In genomic region chr19:17947815-17948473, GRCh38 we compare ENCODE assay signal across 8 cellular contexts. TPM values are rescaled to one million over a fixed set of nuclear protein-coding genes. Genes with fewer than 3 reads are reported as not detected.
A peak's percentile ranks its signal among the peaks of the same experiment; 100 is the strongest.
DNase-seq lines count a peak whose midpoint lies in the region; ATAC-seq and TF ChIP-seq lines count a peak whose summit lies in the region.

No MANE protein-coding gene starts in this region.

- H3K9me3 Mint-ChIP-seq in activated naive CD4-positive, alpha-beta T cell treated with anti-CD3 and anti-CD28 coated beads, Interleukin-2, amount 10 ng/mL, durations not matched to agents 7 days and 5 days, result no peaks in the 10 kb centered on the region

- H3K4me1 Mint-ChIP-seq in activated naive CD4-positive, alpha-beta T cell treated with anti-CD3 and anti-CD28 coated beads, Interleukin-2, amount 10 ng/mL, durations not matched to agents 7 days and 5 days, result peaks cover 51% of the 10 kb centered on the region

- peak overlapping the region; percentile 68; the same call in 1 of the 2 replicates for H3K9ac ChIP-seq in SK-N-SH

- H3K27ac ChIP-seq in SK-N-SH (ENCODE audit: low read depth in 2 of 2, low read length in 1 of 2) (no peak overlapping the region; a peak in 1 of 4 replicates), ovary (peak overlapping the region in 1 of 2 donors; percentile 21), thoracic aorta (no peak overlapping the region)

- peaks cover 6% of the 10 kb centered on the region for H4K20me1 ChIP-seq in SK-N-SH (ENCODE audit: insufficient read depth)

- H3F3A ChIP-seq in SK-N-SH (replicated peaks; ENCODE audit: insufficient read depth), result peaks cover 18% of the 10 kb centered on the region

- peak; percentile 100 for DNase-seq in GM03348 (ENCODE audit: low spot score)
- DNase-seq in NCI-H1105 (lab: John Stamatoyannopoulos, UW), result peak; percentile 97
- peak; percentile 99 for DNase-seq in SK-N-SH
- peak; percentile 94 for DNase-seq in activated naive CD4-positive, alpha-beta T cell treated with anti-CD3 and anti-CD28 coated beads, Interleukin-2, amount 10 ng/mL, durations not matched to agents 7 days and 5 days
- peak; percentile 97 for DNase-seq in glomerular visceral epithelial cell (ENCODE audit: extremely low spot score)
- DNase-seq in ovary, result peak; percentile 93 to 97 (median 96)
- DNase-seq in thoracic aorta (ENCODE audit: low spot score), result peak; percentile 36

- H3K9me2 ChIP-seq in SK-N-SH, result no peaks in the 10 kb centered on the region

- H3K27ac Mint-ChIP-seq in activated naive CD4-positive, alpha-beta T cell treated with anti-CD3 and anti-CD28 coated beads, Interleukin-2, amount 10 ng/mL, durations not matched to agents 7 days and 5 days, result no peak overlapping the region

- H2AFZ ChIP-seq in SK-N-SH (ENCODE audit: low read depth), result no peak overlapping the region

- CTCF ChIA-PET in SK-N-SH (lab: Yijun Ruan, JAX), result interaction anchor here (8.4 to 21.7 kb wide), 2 partner anchors 13 to 48 kb away, joined by 69 to 464 read pairs; partner anchors contain the start of gene CCDC124
- CTCF ChIA-PET in activated naive CD4-positive, alpha-beta T cell treated with anti-CD3 and anti-CD28 coated beads, Interleukin-2, amount 10 ng/mL, durations not matched to agents 7 days and 5 days (lab: Charles Lee), result interaction anchor here (1.6 to 8.5 kb wide), 2 partner anchors 10 to 49 kb away, joined by 9 to 73 read pairs; no protein-coding TSS in a partner anchor

- H3K79me2 ChIP-seq in SK-N-SH (ENCODE audit: insufficient read depth), result no peaks in the 10 kb centered on the region

- H3K27me3 ChIP-seq in SK-N-SH (ENCODE audit: insufficient read depth) (peaks cover 30% of the 10 kb centered on the region), ovary (peaks cover 11% of the 10 kb centered on the region), thoracic aorta (replicated peaks; ENCODE audit: insufficient read depth) (peaks cover 15% of the 10 kb centered on the region)

- H3K4me3 ChIP-seq in SK-N-SH (ENCODE audit: low read depth in 2 of 2, low read length in 1 of 2) (peak overlapping the region; percentile 49 to 59), ovary (peak overlapping the region; percentile 61), thoracic aorta (peak overlapping the region; percentile 86)

- TF ChIP-seq CTCF in SK-N-SH (IDR thresholded peaks at IDR 0.05) (no peak), ovary (IDR thresholded peaks at IDR 0.05) (no peak), thoracic aorta (IDR thresholded peaks at IDR 0.05) (no peak)

- peaks cover 50% of the 10 kb centered on the region for H3K27me3 Mint-ChIP-seq in activated naive CD4-positive, alpha-beta T cell treated with anti-CD3 and anti-CD28 coated beads, Interleukin-2, amount 10 ng/mL, durations not matched to agents 7 days and 5 days

- H3K4me2 ChIP-seq in SK-N-SH, result peak overlapping the region; percentile 55

- H3K4me3 Mint-ChIP-seq in activated naive CD4-positive, alpha-beta T cell treated with anti-CD3 and anti-CD28 coated beads, Interleukin-2, amount 10 ng/mL, durations not matched to agents 7 days and 5 days, result peak overlapping the region; percentile 74

- intact Hi-C loops in ovary (cut with DNase I), result no loop called here

- H3K4me1 ChIP-seq in SK-N-SH (ENCODE audit: control insufficient read depth in 1 of 2, insufficient read depth in 2 of 2, low read depth in 1 of 2, low read length in 1 of 2) (peaks cover 11 to 22% of the 10 kb centered on the region in 2 experiments; a peak in 2 of 4 replicates), ovary (ENCODE audit: insufficient read depth) (peaks cover 14% of the 10 kb centered on the region), thoracic aorta (ENCODE audit: control insufficient read depth in 1 of 2, low read depth in 2 of 2) (peaks cover 20 to 51% of the 10 kb centered on the region in 2 donors)

- TF ChIP-seq EP300 in SK-N-SH (IDR thresholded peaks at IDR 0.05; ENCODE audit: borderline replicate concordance in 1 of 2, low read depth in 1 of 2, low read length in 1 of 2) (0 out of 4 replicates have a peak, but pooled peaks of 1 of the 2 experiments have one; percentile 13), ovary (IDR thresholded peaks at IDR 0.05) (no peak)

- H3K36me3 Mint-ChIP-seq in activated naive CD4-positive, alpha-beta T cell treated with anti-CD3 and anti-CD28 coated beads, Interleukin-2, amount 10 ng/mL, durations not matched to agents 7 days and 5 days, result peaks cover 2% of the 10 kb centered on the region

- TF ChIP-seq POLR2A in ovary (IDR thresholded peaks at IDR 0.05), result no peak

- H3K36me3 ChIP-seq in SK-N-SH (replicated peaks in 1 of 2; ENCODE audit: control insufficient read depth in 1 of 2, insufficient read depth in 2 of 2, low read length in 1 of 2) (peaks cover 0 to 2% of the 10 kb centered on the region in 2 experiments), ovary (no peaks in the 10 kb centered on the region), thoracic aorta (no peaks in the 10 kb centered on the region)

- no peaks in the 10 kb centered on the region for H3K9me3 ChIP-seq in SK-N-SH
- no peaks in the 10 kb centered on the region for H3K9me3 ChIP-seq in ovary
- no peaks in the 10 kb centered on the region for H3K9me3 ChIP-seq in thoracic aorta

- 1% methylated on average over 34 of the region's 89 CpGs for WGBS in SK-N-SH (ENCODE audit: low lambda C conversion rate)
- WGBS in ovary, 3 donors, result 0 to 1% (median 0%) methylated on average over 3 to 89 of the region's 89 CpGs

- POLR2A ChIA-PET in SK-N-SH (lab: Yijun Ruan, JAX), result interaction anchor here (0.7 to 1.9 kb wide), 2 partner anchors 25 to 88 kb away, joined by 3 to 4 read pairs; partner anchors contain the start of gene RPL18A

- no peak for TF ChIP-seq RAD21 in SK-N-SH (IDR thresholded peaks at IDR 0.05; ENCODE audit: low read length)

- ATAC-seq in HG02610 (IDR thresholded peaks at IDR 0.05; ENCODE audit: unreplicated experiment), result peak; percentile 38
- ATAC-seq in thoracic aorta (ENCODE audit: insufficient number of reproducible peaks, low FRiP score, low read depth), result peak; percentile 71

TF ChIP-seq in SK-N-SH, 30 proteins besides CTCF, POLR2A, EP300 and RAD21:
- TF ChIP-seq MXI1 (IDR thresholded peaks at IDR 0.05; ENCODE audit: low read depth, low read length) (peak; percentile 89), ZBTB33 (IDR thresholded peaks at IDR 0.05; ENCODE audit: borderline replicate concordance, low read depth) (no peak), FOXM1 (IDR thresholded peaks at IDR 0.05; ENCODE audit: low read depth) (no peak), JUND (IDR thresholded peaks at IDR 0.05) (no peak), NRF1 (IDR thresholded peaks at IDR 0.05; ENCODE audit: low read depth, low read length) (peak; percentile 86), USF2 (IDR thresholded peaks at IDR 0.05; ENCODE audit: borderline replicate concordance, low read depth, low read length) (no peak), FOXJ3 (CRISPR knock-in tag; IDR thresholded peaks at IDR 0.05) (no peak), TEAD4 (IDR thresholded peaks at IDR 0.05; ENCODE audit: borderline replicate concordance, insufficient read depth) (no peak), ELF1 (IDR thresholded peaks at IDR 0.05) (no peak), MEF2A (IDR thresholded peaks at IDR 0.05; ENCODE audit: borderline replicate concordance, low read depth) (no peak), NFIC (IDR thresholded peaks at IDR 0.05; ENCODE audit: borderline replicate concordance) (no peak)

RNA-seq across cellular contexts. Expression of gene CCDC124, which starts 15.1 kb away (rescaled TPM):
- polyA plus RNA-seq in SK-N-SH (2012; rRNA removed) (157 and 231 TPM in 2 replicates), ovary (10 to 100 TPM in 1 of 2 donors, 1 to 10 TPM in 1; 4.7 to 74.5 TPM)
- polyA plus RNA-seq in SK-N-SH (2012; cell fraction: cytosol; rRNA removed), result 136 and 171 TPM in 2 replicates
- 162 and 202 TPM in 2 replicates for polyA plus RNA-seq in SK-N-SH (2012; cell fraction: nucleus; rRNA removed)
- total RNA-seq in ovary (10 to 100 TPM; 20.7 to 69.3 (median 50.4) TPM), thoracic aorta (10 to 100 TPM; 44.1 to 60.8 TPM)

RNA-seq across cellular contexts. Expression of gene KCNN1, which starts 19.0 kb away (rescaled TPM):
- polyA plus RNA-seq in SK-N-SH (2012; rRNA removed) (2.7 and 3.6 TPM in 2 replicates), ovary (1 to 10 TPM in 1 of 2 donors, under 1 TPM in 1; 1.00 to 1.7 TPM)
- 1.6 and 2.7 TPM in 2 replicates for polyA plus RNA-seq in SK-N-SH (2012; cell fraction: cytosol; rRNA removed)
- 3.2 and 4.4 TPM in 2 replicates for polyA plus RNA-seq in SK-N-SH (2012; cell fraction: nucleus; rRNA removed)
- total RNA-seq in ovary (1 to 10 TPM in 4 of 7 donors, under 1 TPM in 2, not detected in 1; 0.33 to 5.9 (median 2.2) TPM), thoracic aorta (under 1 TPM in 1 of 2 donors, not detected in 1; 0.99 TPM)

Comparison
In these comparisons a context has a peak if more than half of its experiments do, and no peak if none do; other contexts are left out.
1. DNase-seq: peak in every context shown above with its lines; median percentile 100 in GM03348; 99 in SK-N-SH; 97 in NCI-H1105; 97 in glomerular visceral epithelial cell; 96 in ovary; 94 in activated naive CD4-positive, alpha-beta T cell treated with anti-CD3 and anti-CD28 coated beads, Interleukin-2, amount 10 ng/mL, durations not matched to agents 7 days and 5 days; 36 in thoracic aorta.